Comparison of ENCODE assay signal across 17 cellular contexts in the genomic region with DNA sequence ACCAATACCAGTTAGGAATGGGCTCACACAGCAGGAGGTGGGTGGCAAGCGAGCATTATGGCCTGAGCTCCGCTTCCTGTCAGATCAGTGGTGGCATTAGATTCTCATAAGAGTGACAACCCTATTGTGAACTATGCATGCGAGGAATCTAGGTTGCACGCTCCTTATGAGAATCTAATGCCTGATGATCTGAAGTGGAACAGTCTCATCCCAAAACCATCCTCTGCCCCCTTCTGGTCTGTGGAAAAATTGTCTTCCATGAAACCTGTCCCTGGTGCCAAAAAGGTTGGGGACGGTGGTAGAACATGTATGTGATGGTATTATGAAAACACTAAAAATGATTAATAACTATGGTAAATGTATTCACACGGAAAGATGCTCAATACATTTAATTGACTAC.
DNase-seq lines count a peak whose midpoint lies in the region; ATAC-seq and TF ChIP-seq lines count a peak whose summit lies in the region.
"Had no signal": no experiment of that assay in that cellular context is flagged by ENCODE, and none has a peak within 500 bp of the region (broad histone marks: within the 10 kb centered on the region; RNA-seq: fewer than 3 reads in every experiment).

No MANE protein-coding gene starts in this region.

- no peaks in the 10 kb centered on the region for H3K9me3 ChIP-seq in RWPE2 (ENCODE audit: severe bottlenecking)
- H3K9me3 ChIP-seq: A549, Caco-2 had no signal

- TF ChIP-seq CTCF in LNCaP clone FGC (IDR thresholded peaks at IDR 0.05; ENCODE audit: control insufficient read depth, extremely low read depth, insufficient read depth): peak; percentile 22; the same call in 1 of the 2 replicates
- peak; percentile 34 for TF ChIP-seq CTCF in RWPE2 (IDR thresholded peaks at IDR 0.05; ENCODE audit: poor library complexity, severe bottlenecking)
- TF ChIP-seq CTCF in neural crest cell (conservative IDR thresholded peaks at IDR 0.05): peak; percentile 26

- H3K4me1 Mint-ChIP-seq in neural crest cell: no peaks in the 10 kb centered on the region
- H3K4me1 Mint-ChIP-seq: nephron progenitor cell had no signal

- H3K27ac ChIP-seq in RWPE2 (ENCODE audit: poor library complexity, severe bottlenecking): no peak overlapping the region
- H3K27ac ChIP-seq: A549 had no signal

- ATAC-seq in RWPE2 (ENCODE audit: low read depth): no peak
- no peak for ATAC-seq in GM19455 (IDR thresholded peaks at IDR 0.05; ENCODE audit: unreplicated experiment)
- ATAC-seq: A549; activated naive CD8-positive, alpha-beta T cell treated with anti-CD3 and anti-CD28 coated beads, Interleukin-2, amount 50 U/mL, for 24 hours; Right ventricle myocardium inferior had no signal

- no peaks in the 10 kb centered on the region for H3K4me1 ChIP-seq in RWPE2 (ENCODE audit: insufficient read depth, poor library complexity, severe bottlenecking)
- H3K4me1 ChIP-seq: A549, Caco-2 had no signal

- H3K27me3 ChIP-seq in RWPE2 (ENCODE audit: insufficient read depth, poor library complexity, severe bottlenecking): no peaks in the 10 kb centered on the region

- no peaks in the 10 kb centered on the region for H3K27me3 Mint-ChIP-seq in neural crest cell (ENCODE audit: low read depth)
- H3K27me3 Mint-ChIP-seq: activated CD4-positive, alpha-beta T cell treated with anti-CD3 and anti-CD28 coated beads, Interleukin-2, amount 10 ng/mL, durations not matched to agents 24 days and 14 days; activated naive CD8-positive, alpha-beta T cell treated with anti-CD3 and anti-CD28 coated beads, Interleukin-2, amount 50 U/mL, for 24 hours; activated T-cell treated with anti-CD3 and anti-CD28 coated beads, Interleukin-2, amount 50 U/mL, for 24 hours had no signal

- DNase-seq in NCI-H82 (lab: John Stamatoyannopoulos, UW): peak; percentile 28
- no peak for DNase-seq in NCI-H82 treated with DMSO at 0.1 percent for 48 hours (lab: John Stamatoyannopoulos, UW; ENCODE audit: unreplicated experiment)
- DNase-seq in LNCaP clone FGC (ENCODE audit: low read depth): no peak
- DNase-seq in RWPE2 (ENCODE audit: low spot score): no peak
- DNase-seq in neural crest cell (ENCODE audit: low read depth, low spot score): no peak
- no peak for DNase-seq in amygdala (lab: John Stamatoyannopoulos, UW)
- no peak for DNase-seq in Ammon's horn (ENCODE audit: low spot score)
- DNase-seq: activated CD4-positive, alpha-beta T cell treated with anti-CD3 and anti-CD28 coated beads, Interleukin-2, amount 10 ng/mL, durations not matched to agents 24 days and 14 days; activated naive CD8-positive, alpha-beta T cell treated with anti-CD3 and anti-CD28 coated beads, Interleukin-2, amount 50 U/mL, for 24 hours; activated T-cell treated with anti-CD3 and anti-CD28 coated beads, Interleukin-2, amount 50 U/mL, for 24 hours; Caco-2; cerebellar nuclear complex; NCI-H1436 treated with DMSO at 0.1 percent for 48 hours; nephron progenitor cell had no signal

- no peak overlapping the region for H3K27ac Mint-ChIP-seq in neural crest cell (ENCODE audit: unreplicated experiment)
- H3K27ac Mint-ChIP-seq: activated CD4-positive, alpha-beta T cell treated with anti-CD3 and anti-CD28 coated beads, Interleukin-2, amount 10 ng/mL, durations not matched to agents 24 days and 14 days; activated T-cell treated with anti-CD3 and anti-CD28 coated beads, Interleukin-2, amount 50 U/mL, for 24 hours; nephron progenitor cell had no signal

- H3K4me3 Mint-ChIP-seq in neural crest cell: no peak overlapping the region
- H3K4me3 Mint-ChIP-seq: activated CD4-positive, alpha-beta T cell treated with anti-CD3 and anti-CD28 coated beads, Interleukin-2, amount 10 ng/mL, durations not matched to agents 24 days and 14 days; activated naive CD8-positive, alpha-beta T cell treated with anti-CD3 and anti-CD28 coated beads, Interleukin-2, amount 50 U/mL, for 24 hours; activated T-cell treated with anti-CD3 and anti-CD28 coated beads, Interleukin-2, amount 50 U/mL, for 24 hours; nephron progenitor cell had no signal

- H3K36me3 ChIP-seq in RWPE2 (ENCODE audit: low read depth): no peaks in the 10 kb centered on the region

- H3K9me3 Mint-ChIP-seq in neural crest cell: peaks cover 11% of the 10 kb centered on the region
- H3K9me3 Mint-ChIP-seq: activated naive CD8-positive, alpha-beta T cell treated with anti-CD3 and anti-CD28 coated beads, Interleukin-2, amount 50 U/mL, for 24 hours had no signal

- H3K4me3 ChIP-seq in LNCaP clone FGC (ENCODE audit: low read depth, low read length) (no peak overlapping the region), RWPE2 (ENCODE audit: severe bottlenecking) (no peak overlapping the region)
- H3K4me3 ChIP-seq: A549 had no signal

- H3K36me3 Mint-ChIP-seq in neural crest cell (ENCODE audit: low read depth): peaks cover 3% of the 10 kb centered on the region
